ENCODE assay signal across 27 cellular contexts in genomic region chr10:131117416-131118212, GRCh38.
"Had no signal": no experiment of that assay in that cellular context is flagged by ENCODE, and none has a peak within 500 bp of the region (broad histone marks: within the 10 kb centered on the region; RNA-seq: fewer than 3 reads in every experiment).

No MANE protein-coding gene starts in this region.

- H3K4me3 Mint-ChIP-seq: activated CD4-positive, alpha-beta T cell treated with anti-CD3 and anti-CD28 coated beads, Interleukin-2, amount 10 ng/mL, durations not matched to agents 24 days and 14 days; activated CD8-positive, alpha-beta T cell treated with anti-CD3 and anti-CD28 coated beads for 36 hours; activated T-cell treated with anti-CD3 and anti-CD28 coated beads, Interleukin-2, amount 50 U/mL, for 72 hours had no signal

- H3K27me3 Mint-ChIP-seq: activated CD4-positive, alpha-beta T cell treated with anti-CD3 and anti-CD28 coated beads, Interleukin-2, amount 10 ng/mL, durations not matched to agents 24 days and 14 days; activated CD8-positive, alpha-beta T cell treated with anti-CD3 and anti-CD28 coated beads for 36 hours had no signal

- H3K27ac ChIP-seq: adrenal gland, body of pancreas, SJCRH30, SK-N-MC, WERI-Rb-1 had no signal

- H3K27me3 ChIP-seq: adrenal gland, body of pancreas, SJCRH30 had no signal

- H3K36me3 Mint-ChIP-seq: activated naive CD4-positive, alpha-beta T cell treated with anti-CD3 and anti-CD28 coated beads, Interleukin-2, amount 50 U/mL, for 72 hours had no signal

- H3K4me3 ChIP-seq: adrenal gland, body of pancreas, SJCRH30, SK-N-MC had no signal

- H3K27ac Mint-ChIP-seq: activated CD4-positive, alpha-beta T cell treated with anti-CD3 and anti-CD28 coated beads, Interleukin-2, amount 10 ng/mL, durations not matched to agents 24 days and 14 days; activated CD8-positive, alpha-beta T cell treated with anti-CD3 and anti-CD28 coated beads for 36 hours; activated T-cell treated with anti-CD3 and anti-CD28 coated beads, Interleukin-2, amount 50 U/mL, for 72 hours; activated T-helper 2 cell treated with anti-CD3 and anti-CD28 coated beads, Interferon-gamma antibody, Interleukin-2, Interleukin-4, amounts not matched to agents 10 μg/mL and 5 μg/mL and 100 μg/mL, durations not matched to agents 14 hours and 24 hours and 36 hours had no signal

- H3K4me1 ChIP-seq: adrenal gland, SJCRH30 had no signal

- H3K9me3 ChIP-seq: adrenal gland, body of pancreas, SJCRH30 had no signal

- H3K36me3 ChIP-seq: adrenal gland, SJCRH30, WERI-Rb-1 had no signal

- ATAC-seq: activated CD8-positive, alpha-beta T cell treated with anti-CD3 and anti-CD28 coated beads for 36 hours; activated naive CD4-positive, alpha-beta T cell treated with anti-CD3 and anti-CD28 coated beads, Interleukin-2, amount 50 U/mL, for 72 hours; activated T-cell treated with anti-CD3 and anti-CD28 coated beads, Interleukin-2, amount 50 U/mL, for 72 hours; body of pancreas; Panc1 had no signal

- H3K4me1 Mint-ChIP-seq: activated CD4-positive, alpha-beta T cell treated with anti-CD3 and anti-CD28 coated beads, Interleukin-2, amount 10 ng/mL, durations not matched to agents 24 days and 14 days had no signal

- DNase-seq: activated CD4-positive, alpha-beta T cell treated with anti-CD3 and anti-CD28 coated beads for 1 hour; activated CD4-positive, alpha-beta T cell treated with anti-CD3 and anti-CD28 coated beads, Interleukin-2, amount 10 ng/mL, durations not matched to agents 24 days and 14 days; activated CD4-positive, alpha-beta T cell treated with anti-CD3 and anti-CD28 coated beads, Interleukin-2, amount 50 U/mL, for 4 hours; activated CD4-positive, CD25-positive, alpha-beta regulatory T cell; activated CD8-positive, alpha-beta T cell treated with anti-CD3 and anti-CD28 coated beads for 36 hours; activated gamma-delta T cell; activated naive CD4-positive, alpha-beta T cell treated with Interleukin-2 at 50 U/mL for 16 hours; activated T-cell treated with anti-CD3 and anti-CD28 coated beads, Interleukin-2, amount 50 U/mL, for 1 hour; activated T-cell treated with anti-CD3 and anti-CD28 coated beads, Interleukin-2, amount 50 U/mL, for 72 hours; adrenal gland; body of pancreas; caudate nucleus; cerebellar nuclear complex; NCI-H1105; NCI-H1417 treated with DMSO at 0.1 percent for 48 hours; NCI-H187 treated with DMSO at 0.1 percent for 48 hours; NCI-H2081; NCI-H226; NCI-H524 treated with DMSO at 0.1 percent for 48 hours; SHP77; SJCRH30; T1000; WERI-Rb-1 had no signal

- H3K9me3 Mint-ChIP-seq: activated CD4-positive, alpha-beta T cell treated with anti-CD3 and anti-CD28 coated beads, Interleukin-2, amount 10 ng/mL, durations not matched to agents 24 days and 14 days; activated CD8-positive, alpha-beta T cell treated with anti-CD3 and anti-CD28 coated beads for 36 hours; activated T-cell treated with anti-CD3 and anti-CD28 coated beads, Interleukin-2, amount 50 U/mL, for 72 hours; activated T-helper 2 cell treated with anti-CD3 and anti-CD28 coated beads, Interferon-gamma antibody, Interleukin-2, Interleukin-4, amounts not matched to agents 10 μg/mL and 5 μg/mL and 100 μg/mL, durations not matched to agents 14 hours and 24 hours and 36 hours had no signal
